Comparison of ENCODE assay signal across 1 cellular context in genomic region chr4:139018501-139018900, GRCh38.
TF ChIP-seq lines count a peak whose summit lies in the region.

No MANE protein-coding gene starts in this region.

TF ChIP-seq in GM23338, 12 proteins besides CTCF, POLR2A, EP300 and RAD21 (continued from another document):
- TF ChIP-seq ZNF462 (CRISPR knock-in tag; IDR thresholded peaks at IDR 0.05) (no peak), JUNB (IDR thresholded peaks at IDR 0.05; ENCODE audit: unreplicated experiment) (no peak), POLR2AphosphoS5 (IDR thresholded peaks at IDR 0.05; ENCODE audit: low read depth) (no peak), REST (IDR thresholded peaks at IDR 0.05; ENCODE audit: unreplicated experiment) (no peak), ETS1 (IDR thresholded peaks at IDR 0.05) (no peak)
TF ChIP-seq in GM23338: peak in this region for 0.
